9 cellular contexts compared by ENCODE assay signal in the genomic region with DNA sequence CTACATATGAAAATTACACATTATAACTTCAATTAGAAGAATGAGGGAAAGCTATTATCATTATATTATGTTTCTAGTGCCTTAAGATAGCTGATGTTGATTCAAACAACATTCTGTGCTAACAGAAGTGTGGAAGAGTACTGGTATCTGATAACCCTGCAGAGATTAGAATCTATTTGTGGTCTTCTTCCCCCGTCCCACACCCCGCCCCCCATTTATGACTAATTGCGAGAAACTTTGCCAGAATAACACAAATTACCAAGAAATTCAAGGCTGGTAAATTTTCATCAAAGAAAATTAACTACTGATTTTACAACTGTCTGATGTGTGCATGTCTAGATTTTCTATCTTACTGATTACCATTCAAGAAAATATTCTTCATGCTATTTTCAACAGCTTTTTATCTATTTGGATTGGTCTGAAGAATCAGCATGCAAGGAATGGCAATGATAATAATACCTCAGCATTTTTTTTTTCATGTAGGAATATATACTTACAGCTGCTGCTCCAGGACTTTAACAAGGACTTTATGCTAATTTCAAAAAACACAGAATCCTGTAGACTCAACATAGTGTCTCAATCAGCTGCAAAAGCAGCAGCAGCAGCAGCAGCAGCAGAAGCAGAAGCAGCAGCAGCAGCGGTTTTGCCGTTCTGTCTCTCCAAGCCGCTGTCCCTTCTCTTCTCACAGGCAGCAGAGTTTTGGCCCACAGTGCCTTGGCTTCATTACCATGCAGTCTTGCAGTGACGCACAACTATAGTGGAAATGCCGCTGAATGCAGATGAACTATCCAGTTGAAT.
DNase-seq lines count a peak whose midpoint lies in the region; ATAC-seq and TF ChIP-seq lines count a peak whose summit lies in the region.
"Had no signal": no experiment of that assay in that cellular context is flagged by ENCODE, and none has a peak within 500 bp of the region (broad histone marks: within the 10 kb centered on the region; RNA-seq: fewer than 3 reads in every experiment).

No MANE protein-coding gene starts in this region.

- H3K27ac ChIP-seq in HEK293 (ENCODE audit: extremely low read depth, low read depth, low read length), result no peak overlapping the region
- H3K27ac ChIP-seq: breast epithelium had no signal

- peak overlapping the region; percentile 24 for H3K4me3 Mint-ChIP-seq in activated T-cell treated with anti-CD3 and anti-CD28 coated beads, Interleukin-2, amount 50 U/mL, for 4 hours

- H3K4me3 ChIP-seq in HEK293 (ENCODE audit: low read depth, low read length) (no peak overlapping the region), skeletal muscle satellite cell (ENCODE audit: low read length) (no peak overlapping the region)

- intact Hi-C loops in Right ventricle myocardium inferior (cut with DNase I), result no loop called here

- H3K4me1 ChIP-seq in HEK293 (ENCODE audit: control insufficient read depth, insufficient read depth, low read length) (peaks cover 9% of the 10 kb centered on the region), skeletal muscle satellite cell (ENCODE audit: control insufficient read depth, insufficient read depth, low read length) (peaks cover 35% of the 10 kb centered on the region)
- H3K4me1 ChIP-seq: breast epithelium had no signal

- no peak overlapping the region for H3K9ac ChIP-seq in skeletal muscle satellite cell (ENCODE audit: low read depth, low read length)

- H3K36me3 Mint-ChIP-seq in activated T-cell treated with anti-CD3 and anti-CD28 coated beads, Interleukin-2, amount 50 U/mL, for 4 hours (ENCODE audit: insufficient read depth), result peaks cover 17% of the 10 kb centered on the region

- H3K9me3 Mint-ChIP-seq in activated T-cell treated with anti-CD3 and anti-CD28 coated beads, Interleukin-2, amount 50 U/mL, for 4 hours, result no peaks in the 10 kb centered on the region

- H3K27me3 Mint-ChIP-seq in activated T-cell treated with anti-CD3 and anti-CD28 coated beads, Interleukin-2, amount 50 U/mL, for 4 hours (ENCODE audit: low read depth), result no peaks in the 10 kb centered on the region

- H3K36me3 ChIP-seq in HEK293 (ENCODE audit: control insufficient read depth in 2 of 2, insufficient read depth in 1 of 2, low read length in 2 of 2), result no peaks in the 10 kb centered on the region
- no peaks in the 10 kb centered on the region for H3K36me3 ChIP-seq in skeletal muscle satellite cell (ENCODE audit: insufficient read depth, low read length)
- H3K36me3 ChIP-seq: breast epithelium had no signal

- CTCF ChIA-PET in HEK293 (lab: Yijun Ruan, JAX), result interaction anchor here (0.6 to 1.7 kb wide), 2 partner anchors 11 to 40 kb away, joined by 4 to 6 read pairs; no protein-coding TSS in a partner anchor

- H3K4me1 Mint-ChIP-seq in activated T-cell treated with anti-CD3 and anti-CD28 coated beads, Interleukin-2, amount 50 U/mL, for 4 hours (ENCODE audit: low read depth), result peaks cover 43% of the 10 kb centered on the region

- peak overlapping the region; percentile 66 for H3K4me2 ChIP-seq in skeletal muscle satellite cell (ENCODE audit: low read length)

- ATAC-seq in activated T-cell treated with anti-CD3 and anti-CD28 coated beads, Interleukin-2, amount 50 U/mL, for 4 hours, result peak; percentile 61 to 67
- ATAC-seq in Right ventricle myocardium inferior, result peak; percentile 90
- ATAC-seq in HG02588 (IDR thresholded peaks at IDR 0.05; ENCODE audit: unreplicated experiment), result no peak

- no peak for TF ChIP-seq CTCF in HEK293 (tag by site-specific recombination; IDR thresholded peaks at IDR 0.05)

- DNase-seq in activated T-cell treated with anti-CD3 and anti-CD28 coated beads, Interleukin-2, amount 50 U/mL, for 4 hours, result peak; percentile 48
- peak; percentile 75 for DNase-seq in Right ventricle myocardium inferior (ENCODE audit: missing footprints)
- DNase-seq in NOMO-1 treated with DMSO at 0.1 percent for 48 hours (lab: John Stamatoyannopoulos, UW; ENCODE audit: unreplicated experiment), result no peak
- no peak for DNase-seq in SW 1271 (lab: John Stamatoyannopoulos, UW)
- DNase-seq in GOT3 (lab: John Stamatoyannopoulos, UW), result no peak

- no peaks in the 10 kb centered on the region for H3K9me3 ChIP-seq in HEK293 (ENCODE audit: control insufficient read depth, insufficient read depth, low read depth, low read length)
- no peaks in the 10 kb centered on the region for H3K9me3 ChIP-seq in skeletal muscle satellite cell (replicated peaks; ENCODE audit: low read length)
- H3K9me3 ChIP-seq: breast epithelium had no signal

- POLR2A ChIA-PET in HEK293 (lab: Yijun Ruan, JAX), result interaction anchor here (0.5 to 0.7 kb wide), 2 partner anchors 10 to 36 kb away, joined by 3 to 4 read pairs; no protein-coding TSS in a partner anchor

- H3K27me3 ChIP-seq in skeletal muscle satellite cell (ENCODE audit: control insufficient read depth, insufficient read depth, low read length), result no peaks in the 10 kb centered on the region
- H3K27me3 ChIP-seq: breast epithelium had no signal

TF ChIP-seq in HEK293, 187 proteins besides CTCF, POLR2A, EP300 and RAD21:
- TF ChIP-seq KLF10 (tag by site-specific recombination; IDR thresholded peaks at IDR 0.05) (no peak), ZNF585B (tag by site-specific recombination; IDR thresholded peaks at IDR 0.05) (peak; percentile 35; the same call in 1 of the 2 replicates), ZNF544 (tag by site-specific recombination; IDR thresholded peaks at IDR 0.05) (no peak), ZNF132 (tag by site-specific recombination; IDR thresholded peaks at IDR 0.05; ENCODE audit: borderline replicate concordance) (no peak), OSR2 (tag by site-specific recombination; IDR thresholded peaks at IDR 0.05) (peak; percentile 74), ZBTB44 (tag by site-specific recombination; IDR thresholded peaks at IDR 0.05) (peak; percentile 89), ZBTB21 (tag by site-specific recombination; IDR thresholded peaks at IDR 0.05) (no peak)

Comparison
In these comparisons a context has a peak if more than half of its experiments do, and no peak if none do; other contexts are left out.
1. DNase-seq: peak in activated T-cell treated with anti-CD3 and anti-CD28 coated beads, Interleukin-2, amount 50 U/mL, for 4 hours (single experiment) and Right ventricle myocardium inferior (single experiment); none in NOMO-1 treated with DMSO at 0.1 percent for 48 hours (single experiment), SW 1271 (0 of 2) and GOT3 (single experiment).